11 cellular contexts compared by ENCODE assay signal in genomic region chr1:32332290-32333079, GRCh38. TPM values are rescaled to one million over a fixed set of nuclear protein-coding genes. Genes with fewer than 3 reads are reported as not detected.
DNase-seq lines count a peak whose midpoint lies in the region; ATAC-seq and TF ChIP-seq lines count a peak whose summit lies in the region.
"Had no signal": no experiment of that assay in that cellular context is flagged by ENCODE, and none has a peak within 500 bp of the region (broad histone marks: within the 10 kb centered on the region; RNA-seq: fewer than 3 reads in every experiment).

No MANE protein-coding gene starts in this region.

- peaks cover 21% of the 10 kb centered on the region for H3K4me1 Mint-ChIP-seq in Caco-2 (ENCODE audit: low read depth, unreplicated experiment)
- H3K4me1 Mint-ChIP-seq in stimulated activated naive CD8-positive, alpha-beta T cell treated with anti-CD3 and anti-CD28 coated beads, Interleukin-15, amount 100 ng/mL, for 72 hours = peaks cover 46% of the 10 kb centered on the region

- H3K36me3 ChIP-seq in Caco-2 (ENCODE audit: control insufficient read depth, insufficient read depth, low read length) = peaks cover 2% of the 10 kb centered on the region; the same call in 1 of the 2 replicates
- H3K36me3 ChIP-seq in HUES48 (ENCODE audit: control insufficient read depth, insufficient read depth, low read length) = peaks cover 73% of the 10 kb centered on the region
- H3K36me3 ChIP-seq in colonic mucosa = peaks cover 17% of the 10 kb centered on the region

- TF ChIP-seq CTCF in Caco-2 (IDR thresholded peaks at IDR 0.05; ENCODE audit: insufficient read depth in 1 of 2, low read depth in 1 of 2, low read length in 1 of 2, severe bottlenecking in 1 of 2, unreplicated experiment in 1 of 2) = no peak
- no peak for TF ChIP-seq CTCF in colonic mucosa (IDR thresholded peaks at IDR 0.05)
- TF ChIP-seq CTCF in GM13976 (IDR thresholded peaks at IDR 0.05; ENCODE audit: borderline replicate concordance, control extremely low read depth, extremely low read depth, insufficient read depth, missing control alignments) = no peak

- CTCF ChIA-PET in Caco-2 (lab: Charles Lee) = no interaction called here

- POLR2A ChIA-PET in Caco-2 (lab: Charles Lee) = interaction anchor here (1.0 to 1.3 kb wide), 3 partner anchors 10 to 117 kb away, joined by 3 to 6 read pairs (median 3); no protein-coding TSS in a partner anchor

- peak overlapping the region; percentile 40 for H3K27ac Mint-ChIP-seq in Caco-2 (ENCODE audit: unreplicated experiment)
- H3K27ac Mint-ChIP-seq in stimulated activated naive CD8-positive, alpha-beta T cell treated with anti-CD3 and anti-CD28 coated beads, Interleukin-15, amount 100 ng/mL, for 72 hours = no peak overlapping the region

- H3K9ac ChIP-seq in HUES48 (ENCODE audit: low read depth, low read length) = no peak overlapping the region
- peak overlapping the region in 1 of 2 donors; percentile 1 for H3K9ac ChIP-seq in colonic mucosa (ENCODE audit: low read depth in 2 of 2, low read length in 2 of 2)
- H3K9ac ChIP-seq: parathyroid adenoma had no signal

- no peak overlapping the region for H3K4me3 Mint-ChIP-seq in Caco-2 (ENCODE audit: unreplicated experiment)
- no peak overlapping the region for H3K4me3 Mint-ChIP-seq in stimulated activated naive CD8-positive, alpha-beta T cell treated with anti-CD3 and anti-CD28 coated beads, Interleukin-15, amount 100 ng/mL, for 72 hours
- H3K4me3 Mint-ChIP-seq: T-helper 2 cell treated with Interferon-gamma antibody and Interleukin-4, amounts not matched to agents 5 μg/mL and 100 μg/mL, for 36 hours had no signal

- DNase-seq in Caco-2 (peak in 1 of 2 experiments; percentile 40), colonic mucosa (peak; percentile 50), nucleus accumbens (lab: John Stamatoyannopoulos, UW) (peak in 30 of 56 donors; percentile 9 to 69 (median 32)), NCI-H345 (lab: John Stamatoyannopoulos, UW) (no peak), GM13976 (ENCODE audit: low spot score) (no peak), NCI-H2107 (lab: John Stamatoyannopoulos, UW) (no peak)
- DNase-seq in stimulated activated naive CD8-positive, alpha-beta T cell treated with anti-CD3 and anti-CD28 coated beads, Interleukin-15, amount 100 ng/mL, for 72 hours = no peak
- DNase-seq: NCI-H446 treated with DMSO at 0.1 percent for 48 hours had no signal

- no TSS peak for BruUV-seq in Caco-2 (replicated peaks; lab: Mats Ljungman, UMichigan)

- H3K9me3 Mint-ChIP-seq in Caco-2 (ENCODE audit: unreplicated experiment) = no peaks in the 10 kb centered on the region
- H3K9me3 Mint-ChIP-seq in stimulated activated naive CD8-positive, alpha-beta T cell treated with anti-CD3 and anti-CD28 coated beads, Interleukin-15, amount 100 ng/mL, for 72 hours = no peaks in the 10 kb centered on the region
- H3K9me3 Mint-ChIP-seq: T-helper 2 cell treated with Interferon-gamma antibody and Interleukin-4, amounts not matched to agents 5 μg/mL and 100 μg/mL, for 36 hours had no signal

- intact Hi-C loops in Caco-2 (cut with micrococcal nuclease; ENCODE audit: unreplicated experiment) (no loop called here), colonic mucosa (cut with DNase I) (loop anchor here (10.0 kb wide), 1 partner anchor 88 kb away; the partner anchor contains the start of gene FAM167B)

- H3K4me3 ChIP-seq in Caco-2 (ENCODE audit: low read depth, low read length) = no peak overlapping the region
- no peak overlapping the region for H3K4me3 ChIP-seq in HUES48 (ENCODE audit: low read depth, low read length)
- no peak overlapping the region for H3K4me3 ChIP-seq in colonic mucosa

- H3K9me3 ChIP-seq in Caco-2 (no peaks in the 10 kb centered on the region), HUES48 (ENCODE audit: control insufficient read depth, insufficient read depth, low read length) (no peaks in the 10 kb centered on the region), colonic mucosa (no peaks in the 10 kb centered on the region)

- peaks cover 83% of the 10 kb centered on the region for H3K36me3 Mint-ChIP-seq in Caco-2 (ENCODE audit: insufficient read depth, unreplicated experiment)

- H3K27me3 Mint-ChIP-seq in Caco-2 (ENCODE audit: insufficient read depth, unreplicated experiment) = no peaks in the 10 kb centered on the region
- no peaks in the 10 kb centered on the region for H3K27me3 Mint-ChIP-seq in stimulated activated naive CD8-positive, alpha-beta T cell treated with anti-CD3 and anti-CD28 coated beads, Interleukin-15, amount 100 ng/mL, for 72 hours

- no peak for ATAC-seq in stimulated activated naive CD8-positive, alpha-beta T cell treated with anti-CD3 and anti-CD28 coated beads, Interleukin-15, amount 100 ng/mL, for 72 hours

- peak overlapping the region; percentile 74 for H3K27ac ChIP-seq in HUES48 (ENCODE audit: low read depth, low read length)
- H3K27ac ChIP-seq in colonic mucosa = no peak overlapping the region
- H3K27ac ChIP-seq: parathyroid adenoma had no signal

- no peaks in the 10 kb centered on the region for H3K27me3 ChIP-seq in Caco-2 (replicated peaks; ENCODE audit: control insufficient read depth, insufficient read depth, low read length)
- H3K27me3 ChIP-seq in HUES48 (ENCODE audit: control insufficient read depth, insufficient read depth, low read length) = 0 out of 2 replicates have a peak, but pooled peaks cover 4% of the 10 kb centered on the region
- H3K27me3 ChIP-seq in colonic mucosa = no peaks in the 10 kb centered on the region

- in situ Hi-C loops in GM13976 (cut with MboI; ENCODE audit: low sequenced_read_pairs, unreplicated experiment) = no loop called here

- H3K4me1 ChIP-seq in Caco-2 (peaks cover 22% of the 10 kb centered on the region), HUES48 (ENCODE audit: control insufficient read depth, insufficient read depth, low read length) (peaks cover 33% of the 10 kb centered on the region), colonic mucosa (peaks cover 24% of the 10 kb centered on the region)
- H3K4me1 ChIP-seq: parathyroid adenoma had no signal

RNA-seq across cellular contexts. Expression of gene MARCKSL1, which starts 3.5 kb away (rescaled TPM):
- total RNA-seq in Caco-2 (2022) = 150 and 159 TPM in 2 replicates
- 100 to 1,000 TPM; 174 to 199 TPM for total RNA-seq in colonic mucosa

RNA-seq across cellular contexts. Expression of gene FAM229A, which starts 29.8 kb away (rescaled TPM):
- total RNA-seq in Caco-2 (2022) = 2.1 and 2.6 TPM in 2 replicates
- 1 to 10 TPM; 5.6 to 8.0 TPM for total RNA-seq in colonic mucosa

RNA-seq across cellular contexts. Expression of gene TSSK3, which starts 29.9 kb away (rescaled TPM):
- 2.5 and 2.6 TPM in 2 replicates for total RNA-seq in Caco-2 (2022)
- total RNA-seq in colonic mucosa = under 1 TPM; 0.61 to 0.99 TPM

RNA-seq across cellular contexts. Expression of gene HDAC1, which starts 40.6 kb away (rescaled TPM):
- total RNA-seq in Caco-2 (2022) (116 and 117 TPM in 2 replicates), colonic mucosa (100 to 1,000 TPM; 226 to 291 TPM)

Comparison
In these comparisons a context has a peak if more than half of its experiments do, and no peak if none do; other contexts are left out.
1. DNase-seq: peak in colonic mucosa (single experiment) and nucleus accumbens (30 of 56); none in stimulated activated naive CD8-positive, alpha-beta T cell treated with anti-CD3 and anti-CD28 coated beads, Interleukin-15, amount 100 ng/mL, for 72 hours (0 of 2), NCI-H345 (single experiment), GM13976 (single experiment) and NCI-H2107 (single experiment).